Comparison of ENCODE assay signal across 21 cellular contexts in the genomic region with DNA sequence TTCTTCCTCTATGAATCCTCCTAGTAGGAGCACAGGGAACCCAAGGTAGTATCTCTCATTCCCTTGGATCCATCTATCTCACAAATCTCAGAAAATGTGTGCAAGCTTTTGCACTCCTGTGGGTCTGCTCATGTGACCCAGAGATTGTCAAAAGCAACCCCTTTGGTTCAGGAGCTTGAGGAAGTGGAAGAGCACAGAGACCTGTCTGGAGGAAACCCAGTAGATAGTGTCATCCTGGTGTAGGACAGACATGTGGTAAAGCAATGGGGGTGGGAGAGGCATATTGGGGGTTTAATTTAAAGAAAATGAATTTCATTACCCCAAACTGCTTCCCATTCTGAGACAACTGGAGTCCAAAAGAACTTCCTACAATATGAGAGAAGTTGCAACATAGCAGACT. TPM values are rescaled to one million over a fixed set of nuclear protein-coding genes. Genes with fewer than 3 reads are reported as not detected.
"Had no signal": no experiment of that assay in that cellular context is flagged by ENCODE, and none has a peak within 500 bp of the region (broad histone marks: within the 10 kb centered on the region; RNA-seq: fewer than 3 reads in every experiment).

No MANE protein-coding gene starts in this region.

- ATAC-seq: activated naive CD8-positive, alpha-beta T cell treated with anti-CD3 and anti-CD28 coated beads, Interleukin-2, amount 50 U/mL, for 24 hours; activated T-helper 17 cell treated with anti-CD3 and anti-CD28 coated beads, Interleukin-2, amount 50 U/mL, for 72 hours had no signal

- H3K27me3 ChIP-seq: heart left ventricle, neural progenitor cell, ovary, right lobe of liver, stomach, testis had no signal

- H2AFZ ChIP-seq: neural progenitor cell had no signal

- H3K4me1 ChIP-seq: neural progenitor cell, right lobe of liver, stomach, testis had no signal

- H3K36me3 Mint-ChIP-seq: immature natural killer cell, neural progenitor cell had no signal

- H3K36me3 ChIP-seq: neural progenitor cell, ovary, right lobe of liver, stomach had no signal

- DNase-seq: activated CD4-positive, alpha-beta T cell treated with anti-CD3 and anti-CD28 coated beads, Interleukin-2, amount 50 U/mL, for 48 hours; activated naive CD4-positive, alpha-beta T cell treated with Interleukin-2 at 50 U/mL for 16 hours; activated naive CD8-positive, alpha-beta T cell treated with anti-CD3 and anti-CD28 coated beads, Interleukin-2, amount 50 U/mL, for 24 hours; aorta; dermis blood vessel endothelial cell; effector memory CD8-positive, alpha-beta T cell; foreskin melanocyte; heart left ventricle; immature natural killer cell; ovary; right lobe of liver; stomach; testis had no signal

- H3K27ac Mint-ChIP-seq: activated T-helper 17 cell treated with anti-CD3 and anti-CD28 coated beads, Interleukin-2, amount 50 U/mL, for 72 hours; effector memory CD8-positive, alpha-beta T cell; immature natural killer cell; neural progenitor cell had no signal

- H3K9ac ChIP-seq: neural progenitor cell had no signal

- H3K4me3 Mint-ChIP-seq: activated naive CD8-positive, alpha-beta T cell treated with anti-CD3 and anti-CD28 coated beads, Interleukin-2, amount 50 U/mL, for 24 hours; activated T-helper 17 cell treated with anti-CD3 and anti-CD28 coated beads, Interleukin-2, amount 50 U/mL, for 72 hours; effector memory CD8-positive, alpha-beta T cell; immature natural killer cell; neural progenitor cell had no signal

- H3K9me3 Mint-ChIP-seq: activated naive CD8-positive, alpha-beta T cell treated with anti-CD3 and anti-CD28 coated beads, Interleukin-2, amount 50 U/mL, for 24 hours; activated T-helper 17 cell treated with anti-CD3 and anti-CD28 coated beads, Interleukin-2, amount 50 U/mL, for 72 hours; effector memory CD8-positive, alpha-beta T cell; immature natural killer cell; neural progenitor cell had no signal

- H3K9me3 ChIP-seq: heart left ventricle, ovary, right lobe of liver, stomach, testis had no signal

- H3K4me1 Mint-ChIP-seq: activated T-helper 17 cell treated with anti-CD3 and anti-CD28 coated beads, Interleukin-2, amount 50 U/mL, for 72 hours; immature natural killer cell had no signal

- H3K4me3 ChIP-seq: heart left ventricle, neural progenitor cell, ovary, right lobe of liver, smooth muscle cell, stomach, testis had no signal

- H3K4me2 ChIP-seq: neural progenitor cell, smooth muscle cell had no signal

- H3K27ac ChIP-seq: neural progenitor cell, ovary, right lobe of liver, stomach, testis, VCaP had no signal

RNA-seq across cellular contexts. Expression of gene MS4A14, which starts 5.9 kb away (rescaled TPM):
- total RNA-seq: activated T-helper 17 cell treated with anti-CD3 and anti-CD28 coated beads, Interleukin-2, amount 50 U/mL, for 72 hours; cerebellum; dermis blood vessel endothelial cell; pulmonary artery endothelial cell; smooth muscle cell had no signal
- polyA plus RNA-seq: immature natural killer cell, smooth muscle cell had no signal

RNA-seq across cellular contexts. Expression of gene MS4A7, which starts 12.1 kb away (rescaled TPM):
- total RNA-seq: activated T-helper 17 cell treated with anti-CD3 and anti-CD28 coated beads, Interleukin-2, amount 50 U/mL, for 72 hours; dermis blood vessel endothelial cell; pulmonary artery endothelial cell; smooth muscle cell had no signal
- polyA plus RNA-seq: smooth muscle cell had no signal

RNA-seq across cellular contexts. Expression of gene MS4A5, which starts 39.0 kb away (rescaled TPM):
- total RNA-seq: activated T-helper 17 cell treated with anti-CD3 and anti-CD28 coated beads, Interleukin-2, amount 50 U/mL, for 72 hours; aorta; cerebellum; dermis blood vessel endothelial cell; heart left ventricle; lower leg skin; ovary; pulmonary artery endothelial cell; right lobe of liver; smooth muscle cell; stomach; ureter had no signal
- polyA plus RNA-seq: aorta, heart left ventricle, immature natural killer cell, ovary, smooth muscle cell, stomach had no signal
